ENCODE assay signal across 8 cellular contexts in the genomic region with DNA sequence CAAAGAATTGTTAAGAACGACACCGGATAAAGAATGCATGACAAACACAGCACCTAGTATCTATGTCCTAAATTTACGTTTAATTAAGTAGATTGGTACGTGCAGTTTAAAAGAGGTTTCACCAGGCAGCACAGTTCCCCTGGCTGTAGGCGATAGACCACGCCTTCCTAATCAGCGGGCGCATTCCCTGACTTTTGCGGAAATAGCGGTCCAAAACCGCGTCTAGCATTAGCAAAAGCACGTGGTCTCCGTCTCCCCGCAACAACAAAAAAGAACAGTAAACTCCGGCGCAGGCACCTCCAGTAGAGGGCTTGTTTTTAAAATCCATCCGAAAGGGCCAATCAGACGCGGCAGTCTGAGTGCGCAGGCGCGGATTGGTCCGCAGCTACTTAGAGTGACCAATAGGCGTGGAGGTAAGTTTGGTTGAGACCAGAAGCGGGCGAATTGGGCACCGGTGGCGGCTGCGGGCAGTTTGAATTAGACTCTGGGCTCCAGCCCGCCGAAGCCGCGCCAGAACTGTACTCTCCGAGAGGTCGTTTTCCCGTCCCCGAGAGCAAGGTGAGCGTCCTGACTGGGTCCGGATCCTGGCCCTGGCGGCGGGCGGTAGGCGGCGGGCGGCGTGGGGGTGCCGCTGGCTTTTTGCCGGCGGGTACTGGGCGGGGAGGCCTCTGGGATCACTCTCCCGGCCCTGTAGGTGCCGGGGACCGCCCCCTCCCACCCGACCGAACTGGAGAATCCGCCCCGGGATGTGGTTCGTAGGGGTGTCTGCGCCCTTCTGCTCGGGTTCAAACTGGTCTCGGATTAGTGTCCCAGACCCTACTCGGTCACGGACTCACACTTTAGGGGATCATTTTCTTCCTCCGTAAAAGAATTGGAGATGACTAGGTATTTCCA. TPM values are rescaled to one million over a fixed set of nuclear protein-coding genes. Genes with fewer than 3 reads are reported as not detected.
DNase-seq lines count a peak whose midpoint lies in the region; ATAC-seq and TF ChIP-seq lines count a peak whose summit lies in the region.

A gene with protein sequence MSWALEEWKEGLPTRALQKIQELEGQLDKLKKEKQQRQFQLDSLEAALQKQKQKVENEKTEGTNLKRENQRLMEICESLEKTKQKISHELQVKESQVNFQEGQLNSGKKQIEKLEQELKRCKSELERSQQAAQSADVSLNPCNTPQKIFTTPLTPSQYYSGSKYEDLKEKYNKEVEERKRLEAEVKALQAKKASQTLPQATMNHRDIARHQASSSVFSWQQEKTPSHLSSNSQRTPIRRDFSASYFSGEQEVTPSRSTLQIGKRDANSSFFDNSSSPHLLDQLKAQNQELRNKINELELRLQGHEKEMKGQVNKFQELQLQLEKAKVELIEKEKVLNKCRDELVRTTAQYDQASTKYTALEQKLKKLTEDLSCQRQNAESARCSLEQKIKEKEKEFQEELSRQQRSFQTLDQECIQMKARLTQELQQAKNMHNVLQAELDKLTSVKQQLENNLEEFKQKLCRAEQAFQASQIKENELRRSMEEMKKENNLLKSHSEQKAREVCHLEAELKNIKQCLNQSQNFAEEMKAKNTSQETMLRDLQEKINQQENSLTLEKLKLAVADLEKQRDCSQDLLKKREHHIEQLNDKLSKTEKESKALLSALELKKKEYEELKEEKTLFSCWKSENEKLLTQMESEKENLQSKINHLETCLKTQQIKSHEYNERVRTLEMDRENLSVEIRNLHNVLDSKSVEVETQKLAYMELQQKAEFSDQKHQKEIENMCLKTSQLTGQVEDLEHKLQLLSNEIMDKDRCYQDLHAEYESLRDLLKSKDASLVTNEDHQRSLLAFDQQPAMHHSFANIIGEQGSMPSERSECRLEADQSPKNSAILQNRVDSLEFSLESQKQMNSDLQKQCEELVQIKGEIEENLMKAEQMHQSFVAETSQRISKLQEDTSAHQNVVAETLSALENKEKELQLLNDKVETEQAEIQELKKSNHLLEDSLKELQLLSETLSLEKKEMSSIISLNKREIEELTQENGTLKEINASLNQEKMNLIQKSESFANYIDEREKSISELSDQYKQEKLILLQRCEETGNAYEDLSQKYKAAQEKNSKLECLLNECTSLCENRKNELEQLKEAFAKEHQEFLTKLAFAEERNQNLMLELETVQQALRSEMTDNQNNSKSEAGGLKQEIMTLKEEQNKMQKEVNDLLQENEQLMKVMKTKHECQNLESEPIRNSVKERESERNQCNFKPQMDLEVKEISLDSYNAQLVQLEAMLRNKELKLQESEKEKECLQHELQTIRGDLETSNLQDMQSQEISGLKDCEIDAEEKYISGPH (N-terminal part only) (plus strand): TSS at position 432 of the 894 bp plus-strand sequence. CDS start 10,560 bp downstream, outside the sequence.

- ATAC-seq in HG02798 (IDR thresholded peaks at IDR 0.05; ENCODE audit: poor library complexity, unreplicated experiment) = peak; percentile 100
- peak; percentile 99 to 100 (median 100) for ATAC-seq in heart right ventricle

- H3K27me3 ChIP-seq in adipocyte (replicated peaks; ENCODE audit: control insufficient read depth, insufficient read depth, low read length) (no peaks in the 10 kb centered on the region), heart right ventricle (no peaks in the 10 kb centered on the region)

- H3K4me1 ChIP-seq in adipocyte (ENCODE audit: control insufficient read depth, insufficient read depth, low read length) (peaks cover 10% of the 10 kb centered on the region), heart right ventricle (peaks cover 0 to 19% (median 8%) of the 10 kb centered on the region in 9 donors)

- intact Hi-C loops in heart right ventricle (cut with DNase I) (loop anchor here in 1 of 10 donors (5.0 kb wide), 1 partner anchor 51 kb away; a partner anchor contains a TSS), posterior vena cava (cut with DNase I) (no loop called here)

- DNase-seq in NCI-H1436 (lab: John Stamatoyannopoulos, UW) = peak; percentile 99
- DNase-seq in T follicular helper cell (ENCODE audit: low read depth) = peak; percentile 89
- DNase-seq in adipocyte (ENCODE audit: low read depth) = peak; percentile 99
- peak; percentile 92 to 95 for DNase-seq in heart right ventricle
- DNase-seq in posterior vena cava (ENCODE audit: low spot score) = peak; percentile 98
- DNase-seq in ureter (ENCODE audit: low spot score) = peak; percentile 96

- H3K27ac ChIP-seq in heart right ventricle = peak within 1 kb of the TSS in 3 of 10 donors; percentile 16 to 53 (median 28)

- H3K4me3 ChIP-seq in GM12875 (ENCODE audit: low read depth, low read length) (peak within 1 kb of the TSS; percentile 70), adipocyte (ENCODE audit: low read length) (peak within 1 kb of the TSS; percentile 95), heart right ventricle (peak within 1 kb of the TSS; percentile 45 to 96 (median 75))

- no peaks in the 10 kb centered on the region for H3K36me3 ChIP-seq in adipocyte (ENCODE audit: control insufficient read depth, insufficient read depth, low read length, severe bottlenecking)
- H3K36me3 ChIP-seq in heart right ventricle = no peaks in the 10 kb centered on the region

- peak within 1 kb of the TSS; percentile 81 for H3K9ac ChIP-seq in adipocyte (ENCODE audit: low read length)

- TF ChIP-seq CTCF in GM12875 (IDR thresholded peaks at IDR 0.05; ENCODE audit: borderline replicate concordance, insufficient read depth, low read depth, low read length) (0 out of 2 replicates have a peak, but pooled peaks have one; percentile 17), heart right ventricle (IDR thresholded peaks at IDR 0.05) (peak in 7 of 9 donors; percentile 26 to 55 (median 42))

- 0 to 1% methylated on average over 65 of the region's 65 CpGs for WGBS in heart right ventricle, 2 donors

- H3K9me3 ChIP-seq in adipocyte (ENCODE audit: control insufficient read depth, low read length) (no peaks in the 10 kb centered on the region), heart right ventricle (no peaks in the 10 kb centered on the region)

RNA-seq across cellular contexts. Expression of the gene that starts here (rescaled TPM):
- total RNA-seq in heart right ventricle (1 to 10 TPM in 5 of 10 donors, under 1 TPM in 5; 0.15 to 8.7 (median 0.84) TPM), posterior vena cava (1 to 10 TPM in 1 of 2 donors, under 1 TPM in 1; 0.52 to 1.3 TPM), ureter (0.60 TPM)
- polyA plus RNA-seq in heart right ventricle = under 1 TPM; 0.37 to 0.51 TPM

Comparison
In these comparisons a context has a peak if more than half of its experiments do, and no peak if none do; other contexts are left out.
1. Peak in DNase-seq in ureter; RNA of the gene not detected or under 1 TPM.